Comparison of ENCODE assay signal across 10 cellular contexts in genomic region chr3:24522155-24522579, GRCh38. TPM values are rescaled to one million over a fixed set of nuclear protein-coding genes. Genes with fewer than 3 reads are reported as not detected.
DNase-seq lines count a peak whose midpoint lies in the region; ATAC-seq and TF ChIP-seq lines count a peak whose summit lies in the region.
"Had no signal": no experiment of that assay in that cellular context is flagged by ENCODE, and none has a peak within 500 bp of the region (broad histone marks: within the 10 kb centered on the region; RNA-seq: fewer than 3 reads in every experiment).

No MANE protein-coding gene starts in this region.

- no peak overlapping the region for H3K27ac Mint-ChIP-seq in activated B cell treated with CpG ODN at 0.5 μM for 24 hours
- peak overlapping the region; percentile 47 for H3K27ac Mint-ChIP-seq in osteocyte (ENCODE audit: unreplicated experiment)
- H3K27ac Mint-ChIP-seq: activated T-cell treated with anti-CD3 and anti-CD28 coated beads, Interleukin-2, amount 50 U/mL, for 24 hours had no signal

- H3K36me3 Mint-ChIP-seq in activated B cell treated with CpG ODN at 0.5 μM for 24 hours (ENCODE audit: low read depth) (no peaks in the 10 kb centered on the region), osteocyte (ENCODE audit: unreplicated experiment) (no peaks in the 10 kb centered on the region)

- H3K27me3 Mint-ChIP-seq in activated B cell treated with CpG ODN at 0.5 μM for 24 hours = peaks cover 29% of the 10 kb centered on the region
- no peaks in the 10 kb centered on the region for H3K27me3 Mint-ChIP-seq in osteocyte (ENCODE audit: unreplicated experiment)

- DNase-seq in AG10803 (ENCODE audit: low read depth) (no peak), activated B cell treated with CpG ODN at 0.5 μM for 24 hours (no peak), right atrium auricular region (ENCODE audit: low spot score) (no peak), osteocyte (ENCODE audit: extremely low spot score, unreplicated experiment) (no peak), NOMO-1 (lab: John Stamatoyannopoulos, UW; ENCODE audit: unreplicated experiment in 2 of 2) (no peak), NCI-H2171 (lab: John Stamatoyannopoulos, UW) (no peak)
- DNase-seq: activated T-cell treated with anti-CD3 and anti-CD28 coated beads, Interleukin-2, amount 50 U/mL, for 24 hours had no signal

- no peaks in the 10 kb centered on the region for H3K9me3 Mint-ChIP-seq in activated B cell treated with CpG ODN at 0.5 μM for 24 hours
- no peaks in the 10 kb centered on the region for H3K9me3 Mint-ChIP-seq in osteocyte (ENCODE audit: unreplicated experiment)
- H3K9me3 Mint-ChIP-seq: activated T-cell treated with anti-CD3 and anti-CD28 coated beads, Interleukin-2, amount 50 U/mL, for 24 hours had no signal

- no peaks in the 10 kb centered on the region for H3K27me3 ChIP-seq in right atrium auricular region

- intact Hi-C loops in activated B cell treated with CpG ODN at 0.5 μM for 24 hours (cut with micrococcal nuclease) = no loop called here

- CTCF ChIA-PET in activated B cell treated with CpG ODN at 0.5 μM for 24 hours (lab: Charles Lee) = no interaction called here

- POLR2A ChIA-PET in activated B cell treated with CpG ODN at 0.5 μM for 24 hours (lab: Charles Lee) = interaction anchor here (0.6 kb wide), 1 partner anchor 1453 kb away, joined by 4 read pairs; no protein-coding TSS in a partner anchor

- TF ChIP-seq CTCF in AG10803 (conservative IDR thresholded peaks at IDR 0.05; ENCODE audit: low read length) (no peak), activated B cell treated with CpG ODN at 0.5 μM for 24 hours (IDR thresholded peaks at IDR 0.05) (no peak), right atrium auricular region (IDR thresholded peaks at IDR 0.05) (no peak), osteocyte (IDR thresholded peaks at IDR 0.05) (no peak)

- ATAC-seq in activated B cell treated with CpG ODN at 0.5 μM for 24 hours (ENCODE audit: low read depth) = peak; percentile 18
- ATAC-seq in GM18907 (IDR thresholded peaks at IDR 0.05; ENCODE audit: unreplicated experiment) = no peak
- no peak for ATAC-seq in GM21786 (IDR thresholded peaks at IDR 0.05; ENCODE audit: unreplicated experiment)

- no peaks in the 10 kb centered on the region for H3K9me3 ChIP-seq in right atrium auricular region

- peaks cover 0 to 11% of the 10 kb centered on the region in 2 donors for H3K4me1 ChIP-seq in right atrium auricular region

- peak overlapping the region in 1 of 2 donors; percentile 72 for H3K27ac ChIP-seq in right atrium auricular region
- H3K27ac ChIP-seq: C4-2B had no signal

- H3K4me3 Mint-ChIP-seq in activated B cell treated with CpG ODN at 0.5 μM for 24 hours (peak overlapping the region; percentile 76), osteocyte (ENCODE audit: unreplicated experiment) (peak overlapping the region; percentile 68)
- H3K4me3 Mint-ChIP-seq: activated T-cell treated with anti-CD3 and anti-CD28 coated beads, Interleukin-2, amount 50 U/mL, for 24 hours had no signal

- H3K4me3 ChIP-seq in AG10803 (ENCODE audit: low read length) (peak overlapping the region; percentile 61), right atrium auricular region (peak overlapping the region; percentile 43 to 67)

- no peaks in the 10 kb centered on the region for H3K36me3 ChIP-seq in right atrium auricular region

- H3K4me1 Mint-ChIP-seq in activated B cell treated with CpG ODN at 0.5 μM for 24 hours (peaks cover 25% of the 10 kb centered on the region), osteocyte (ENCODE audit: unreplicated experiment) (peaks cover 16% of the 10 kb centered on the region)

RNA-seq across cellular contexts. Expression of gene THRB, which starts 27.5 kb away (rescaled TPM):
- total RNA-seq in activated B cell treated with CpG ODN at 0.5 μM for 24 hours (0.31 and 0.86 TPM in 2 replicates), right atrium auricular region (1 to 10 TPM; 4.2 to 7.0 TPM), osteocyte (3.6 and 4.6 TPM in 2 replicates)
